15 cellular contexts compared by ENCODE assay signal in genomic region chr7:106018566-106019338, GRCh38. TPM values are rescaled to one million over a fixed set of nuclear protein-coding genes. Genes with fewer than 3 reads are reported as not detected.
DNase-seq lines count a peak whose midpoint lies in the region; ATAC-seq and TF ChIP-seq lines count a peak whose summit lies in the region.
"Had no signal": no experiment of that assay in that cellular context is flagged by ENCODE, and none has a peak within 500 bp of the region (broad histone marks: within the 10 kb centered on the region; RNA-seq: fewer than 3 reads in every experiment).

No MANE protein-coding gene starts in this region.

- H3K4me2 ChIP-seq in fibroblast of lung (ENCODE audit: extremely low read depth, insufficient read depth, low read length): no peak overlapping the region

- H3K36me3 Mint-ChIP-seq in T-helper 17 cell (ENCODE audit: low read depth): peaks cover 2% of the 10 kb centered on the region
- H3K36me3 Mint-ChIP-seq: CD8-positive, alpha-beta T cell had no signal

- DNase-seq in AG08395 (ENCODE audit: low spot score) (peak; percentile 17), EL (peak; percentile 53), T-helper 17 cell (no peak), fibroblast of lung (ENCODE audit: low read depth in 2 of 2) (peak; percentile 28 to 69)
- DNase-seq in stimulated activated CD4-positive, alpha-beta T cell treated with anti-CD3 and anti-CD28 coated beads, Interleukin-4, amount 100 ng/mL, for 1 hour: no peak
- DNase-seq: CD8-positive, alpha-beta T cell; H9; NCI-H1417 treated with DMSO at 0.1 percent for 48 hours; NCI-H2029; NCI-H510A; Peyer's patch; Right ventricle myocardium superior had no signal

- no peaks in the 10 kb centered on the region for H4K20me1 ChIP-seq in fibroblast of lung (ENCODE audit: control insufficient read depth, extremely low read depth, insufficient read depth, low read length)

- H3K9ac ChIP-seq in fibroblast of lung (ENCODE audit: insufficient read depth, low read length): no peak overlapping the region

- peaks cover 33% of the 10 kb centered on the region for H3K4me1 Mint-ChIP-seq in T-helper 17 cell

- H2AFZ ChIP-seq in fibroblast of lung (ENCODE audit: low read length): no peak overlapping the region

- peak overlapping the region; percentile 97 for H3K27ac Mint-ChIP-seq in T-helper 17 cell
- H3K27ac Mint-ChIP-seq: CD8-positive, alpha-beta T cell had no signal

- no peaks in the 10 kb centered on the region for H3K27me3 ChIP-seq in fibroblast of lung (ENCODE audit: control insufficient read depth, insufficient read depth, low read length)
- H3K27me3 ChIP-seq: Peyer's patch had no signal

- no peak overlapping the region for H3K4me3 ChIP-seq in fibroblast of lung (replicated peaks in 1 of 4; ENCODE audit: control extremely low read depth in 1 of 4, insufficient read depth in 1 of 4, low read depth in 3 of 4, low read length in 4 of 4)
- H3K4me3 ChIP-seq: Peyer's patch had no signal

- H3K27me3 Mint-ChIP-seq in T-helper 17 cell: no peaks in the 10 kb centered on the region

- no peak for TF ChIP-seq CTCF in fibroblast of lung (conservative IDR thresholded peaks at IDR 0.05 in 1 of 2, IDR thresholded peaks at IDR 0.05 in 1 of 2; ENCODE audit: low read depth in 1 of 2, low read length in 2 of 2)

- H3K4me3 Mint-ChIP-seq in T-helper 17 cell: no peak overlapping the region
- H3K4me3 Mint-ChIP-seq: CD8-positive, alpha-beta T cell; H9 had no signal

- H3K79me2 ChIP-seq in fibroblast of lung (ENCODE audit: control insufficient read depth, insufficient read depth, low read length): no peaks in the 10 kb centered on the region

- H3K36me3 ChIP-seq in fibroblast of lung (ENCODE audit: control insufficient read depth, insufficient read depth, low read length): no peaks in the 10 kb centered on the region
- H3K36me3 ChIP-seq: Peyer's patch had no signal

- no peaks in the 10 kb centered on the region for H3K4me1 ChIP-seq in fibroblast of lung (ENCODE audit: control insufficient read depth, extremely low read depth, insufficient read depth, low read length)

- no peak overlapping the region for H3K27ac ChIP-seq in fibroblast of lung (ENCODE audit: insufficient read depth, low read length)
- H3K27ac ChIP-seq: Peyer's patch had no signal

- H3K9me3 ChIP-seq in T-helper 17 cell (ENCODE audit: control insufficient read depth, low read length, poor library complexity, severe bottlenecking) (no peaks in the 10 kb centered on the region), fibroblast of lung (ENCODE audit: control insufficient read depth, insufficient read depth, low read depth, low read length) (no peaks in the 10 kb centered on the region)
- H3K9me3 ChIP-seq: Peyer's patch had no signal

- no peak for ATAC-seq in T-helper 17 cell
- ATAC-seq in GM18868 (IDR thresholded peaks at IDR 0.05; ENCODE audit: unreplicated experiment): no peak
- no peak for ATAC-seq in activated CD4-positive, CD25-positive, alpha-beta regulatory T cell treated with anti-CD3 and anti-CD28 coated beads, Interleukin-2, amount 50 U/mL, for 24 hours
- no peak for ATAC-seq in HG02571 (IDR thresholded peaks at IDR 0.05; ENCODE audit: unreplicated experiment)
- ATAC-seq: CD8-positive, alpha-beta T cell had no signal

RNA-seq across cellular contexts. Expression of gene CDHR3, which starts 55.7 kb away (rescaled TPM):
- total RNA-seq in T-helper 17 cell (10 to 100 TPM in 1 of 2 donors, 1 to 10 TPM in 1; 5.8 to 13.9 TPM), fibroblast of lung (4.9 and 9.4 TPM in 2 replicates)
- 3.2 and 5.1 TPM in 2 replicates for polyA plus RNA-seq in fibroblast of lung
- 3.9 and 8.3 TPM in 2 replicates for polyA plus RNA-seq in fibroblast of lung (2012)
- polyA minus RNA-seq in fibroblast of lung (ENCODE audit: low replicate concordance): 1.2 and 1.9 TPM in 2 replicates

Comparison
In these comparisons a context has a peak if more than half of its experiments do, and no peak if none do; other contexts are left out.
1. DNase-seq: peak in AG08395 (single experiment), EL (single experiment) and fibroblast of lung (2 of 2); none in T-helper 17 cell (0 of 3) and stimulated activated CD4-positive, alpha-beta T cell treated with anti-CD3 and anti-CD28 coated beads, Interleukin-4, amount 100 ng/mL, for 1 hour (single experiment).